In the genomic region with DNA sequence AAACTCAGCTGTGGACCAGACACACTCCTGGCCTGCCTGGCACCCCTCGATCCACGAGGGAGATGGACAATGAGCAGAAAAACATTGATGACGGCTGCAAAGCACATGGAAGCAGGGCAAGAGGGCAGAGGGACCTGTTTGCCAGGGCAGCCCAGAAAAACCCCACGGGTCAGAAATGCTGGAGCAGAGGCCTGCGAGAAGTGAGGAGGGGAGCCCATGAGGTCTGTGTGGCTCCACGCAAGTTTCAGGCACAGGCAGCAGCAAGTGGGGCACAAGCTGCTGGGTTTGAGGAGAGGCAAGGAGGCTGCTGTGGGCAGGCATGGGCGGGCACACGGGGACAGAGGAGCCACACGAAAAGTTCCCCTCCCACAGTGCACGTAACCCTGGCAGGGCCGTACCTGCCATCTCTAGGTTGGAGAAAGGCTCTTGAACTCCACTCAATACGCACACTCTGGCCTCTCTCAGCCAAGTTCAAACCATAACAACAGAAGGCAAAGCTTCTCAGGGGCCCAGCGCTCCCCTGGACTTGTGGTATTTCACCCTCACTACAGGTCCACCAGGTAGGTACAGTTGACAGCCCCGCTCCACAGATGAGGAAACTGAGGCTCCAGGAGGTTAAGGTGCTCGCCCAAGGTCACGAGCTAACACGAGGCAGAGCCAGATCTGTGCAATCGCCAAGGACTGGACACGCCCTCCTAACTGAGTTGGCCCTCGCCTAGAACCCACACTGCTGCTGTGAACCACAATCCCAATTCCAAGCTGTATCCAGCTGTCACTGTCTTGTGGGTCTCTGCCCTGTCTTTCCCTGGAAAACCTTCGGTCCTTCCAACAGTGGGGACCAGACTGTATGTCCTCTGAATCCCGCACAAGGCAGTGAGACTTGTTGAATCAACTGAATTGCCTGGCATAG, we compare ENCODE assay signal across 11 cellular contexts.
DNase-seq lines count a peak whose midpoint lies in the region; ATAC-seq and TF ChIP-seq lines count a peak whose summit lies in the region.
"Had no signal": no experiment of that assay in that cellular context is flagged by ENCODE, and none has a peak within 500 bp of the region (broad histone marks: within the 10 kb centered on the region; RNA-seq: fewer than 3 reads in every experiment).

No MANE protein-coding gene starts in this region.

- H3K4me3 ChIP-seq in muscle layer of duodenum (ENCODE audit: low read depth in 1 of 2, low read length in 2 of 2) = peak overlapping the region in 1 of 2 donors; percentile 64
- no peak overlapping the region for H3K4me3 ChIP-seq in tibial nerve
- no peak overlapping the region for H3K4me3 ChIP-seq in MG63

- TF ChIP-seq CTCF in chondrocyte (IDR thresholded peaks at IDR 0.05) (no peak), tibial nerve (IDR thresholded peaks at IDR 0.05) (no peak)

- H3K4me3 Mint-ChIP-seq in activated T-cell treated with anti-CD3 and anti-CD28 coated beads, Interleukin-2, amount 50 U/mL, for 72 hours = no peak overlapping the region
- no peak overlapping the region for H3K4me3 Mint-ChIP-seq in chondrocyte (ENCODE audit: unreplicated experiment)

- H3K36me3 ChIP-seq in muscle layer of duodenum (ENCODE audit: control insufficient read depth in 1 of 2, insufficient read depth in 2 of 2, low read length in 2 of 2) (no peaks in the 10 kb centered on the region), tibial nerve (peaks cover 0 to 4% (median 0%) of the 10 kb centered on the region in 3 donors), MG63 (no peaks in the 10 kb centered on the region)

- H3K27me3 ChIP-seq in muscle layer of duodenum (ENCODE audit: low read depth, low read length) (no peaks in the 10 kb centered on the region), tibial nerve (no peaks in the 10 kb centered on the region), MG63 (no peaks in the 10 kb centered on the region)

- H3K9me3 ChIP-seq in muscle layer of duodenum (ENCODE audit: control insufficient read depth in 1 of 2, low read length in 2 of 2) (no peaks in the 10 kb centered on the region), tibial nerve (no peaks in the 10 kb centered on the region), MG63 (no peaks in the 10 kb centered on the region)

- DNase-seq in activated T-cell treated with anti-CD3 and anti-CD28 coated beads, Interleukin-2, amount 50 U/mL, for 72 hours = no peak
- no peak for DNase-seq in activated T-cell treated with anti-CD3 and anti-CD28 coated beads for 4 hours
- peak; percentile 64 for DNase-seq in chondrocyte (ENCODE audit: low spot score)
- DNase-seq in tibial nerve (ENCODE audit: low spot score in 2 of 2) = no peak
- no peak for DNase-seq in SW480 (ENCODE audit: low spot score)
- DNase-seq in MG63 = no peak
- DNase-seq: stimulated activated CD4-positive, alpha-beta T cell treated with anti-CD3 and anti-CD28 coated beads, Interleukin-1b, Interleukin-23, amount 100 ng/mL, for 48 hours; SW 1271 had no signal

- WGBS in tibial nerve, 2 donors = 53 to 57% methylated on average over 22 of the region's 22 CpGs

- H3K4me1 Mint-ChIP-seq in activated T-cell treated with anti-CD3 and anti-CD28 coated beads, Interleukin-2, amount 50 U/mL, for 72 hours (ENCODE audit: low read depth) = peaks cover 40% of the 10 kb centered on the region
- peaks cover 77% of the 10 kb centered on the region for H3K4me1 Mint-ChIP-seq in chondrocyte (ENCODE audit: low read depth)

- no peak for TF ChIP-seq EP300 in tibial nerve (IDR thresholded peaks at IDR 0.05)

- no peaks in the 10 kb centered on the region for H3K27me3 Mint-ChIP-seq in activated T-cell treated with anti-CD3 and anti-CD28 coated beads, Interleukin-2, amount 50 U/mL, for 72 hours (ENCODE audit: low read depth)
- H3K27me3 Mint-ChIP-seq in chondrocyte (ENCODE audit: low read depth) = no peaks in the 10 kb centered on the region

- H3K27ac Mint-ChIP-seq in activated T-cell treated with anti-CD3 and anti-CD28 coated beads, Interleukin-2, amount 50 U/mL, for 72 hours = no peak overlapping the region
- H3K27ac Mint-ChIP-seq in chondrocyte (ENCODE audit: unreplicated experiment) = peak overlapping the region; percentile 95

- no peaks in the 10 kb centered on the region for H3K9me3 Mint-ChIP-seq in activated T-cell treated with anti-CD3 and anti-CD28 coated beads, Interleukin-2, amount 50 U/mL, for 72 hours
- H3K9me3 Mint-ChIP-seq in chondrocyte (ENCODE audit: low read depth) = no peaks in the 10 kb centered on the region

- H3K4me1 ChIP-seq in muscle layer of duodenum (ENCODE audit: control insufficient read depth in 1 of 2, insufficient read depth in 2 of 2, low read length in 2 of 2) = peaks cover 35 to 81% of the 10 kb centered on the region in 2 donors
- peaks cover 0 to 100% (median 82%) of the 10 kb centered on the region in 4 donors for H3K4me1 ChIP-seq in tibial nerve

- H3K36me3 Mint-ChIP-seq in activated T-cell treated with anti-CD3 and anti-CD28 coated beads, Interleukin-2, amount 50 U/mL, for 72 hours (ENCODE audit: insufficient read depth in 2 of 2) = no peaks in the 10 kb centered on the region
- no peaks in the 10 kb centered on the region for H3K36me3 Mint-ChIP-seq in chondrocyte (ENCODE audit: low read depth)

- TF ChIP-seq POLR2A in tibial nerve (IDR thresholded peaks at IDR 0.05) = no peak

- peak; percentile 2 to 25 for ATAC-seq in activated T-cell treated with anti-CD3 and anti-CD28 coated beads, Interleukin-2, amount 50 U/mL, for 72 hours (replicated peaks in 1 of 2)
- ATAC-seq in HG03280 (IDR thresholded peaks at IDR 0.05; ENCODE audit: unreplicated experiment) = no peak
- ATAC-seq: esophagus mucosa had no signal

- peak overlapping the region; percentile 88 for H3K27ac ChIP-seq in muscle layer of duodenum (ENCODE audit: low read length)
- peak overlapping the region; percentile 78 to 93 (median 86) for H3K27ac ChIP-seq in tibial nerve
